Comparison of ENCODE assay signal across 22 cellular contexts in genomic region chr17:82116246-82116645, GRCh38.
"Had no signal": no experiment of that assay in that cellular context is flagged by ENCODE, and none has a peak within 500 bp of the region (broad histone marks: within the 10 kb centered on the region; RNA-seq: fewer than 3 reads in every experiment).

No MANE protein-coding gene starts in this region.

- ATAC-seq: gastrocnemius medialis; stimulated activated memory B cell treated with anti-CD40 and anti-IgM and Interleukin-4, amounts not matched to agents 10 μg/mL and 1 μg/mL and 100 μg/mL, for 72 hours had no signal

- H3K4me1 ChIP-seq: adrenal gland, gastrocnemius medialis, left ventricle myocardium inferior, sigmoid colon, vagina had no signal

- FAIRE-seq: astrocyte, endothelial cell of umbilical vein had no signal

- DNase-seq: activated CD4-positive, alpha-beta T cell treated with anti-CD3 and anti-CD28 coated beads for 1 hour; activated CD4-positive, alpha-beta T cell treated with anti-CD3 and anti-CD28 coated beads, Interleukin-2, amount 50 U/mL, for 1 hour; activated naive CD4-positive, alpha-beta T cell; activated T-cell treated with anti-CD3 and anti-CD28 coated beads, Interleukin-2, amount 50 U/mL, for 1 hour; adrenal gland; central memory CD4-positive, alpha-beta T cell; dermis blood vessel endothelial cell; effector memory CD4-positive, alpha-beta T cell; gastrocnemius medialis; hippocampal formation; left ventricle myocardium inferior; naive B cell; sigmoid colon; stimulated activated CD4-positive, alpha-beta T cell treated with anti-CD3 and anti-CD28 coated beads, Interleukin-15, amount 100 ng/mL, for 24 hours; stomach; trophoblast cell had no signal

- H3K27ac ChIP-seq: adrenal gland, esophagus muscularis mucosa, gastrocnemius medialis, left ventricle myocardium inferior, sigmoid colon, stomach, vagina had no signal

- H3K36me3 ChIP-seq: vagina had no signal

- H3K4me2 ChIP-seq: smooth muscle cell had no signal

- H3K9me3 ChIP-seq: adrenal gland, esophagus muscularis mucosa, gastrocnemius medialis, left ventricle myocardium inferior, sigmoid colon, stomach, vagina had no signal

- H3K4me3 ChIP-seq: adrenal gland, esophagus muscularis mucosa, gastrocnemius medialis, left ventricle myocardium inferior, sigmoid colon, smooth muscle cell, stomach, vagina had no signal

- H3K27me3 ChIP-seq: adrenal gland, esophagus muscularis mucosa, gastrocnemius medialis, sigmoid colon, stomach, vagina had no signal
